Comparison of ENCODE assay signal across 8 cellular contexts in genomic region chr17:38746004-38746892, GRCh38. TPM values are rescaled to one million over a fixed set of nuclear protein-coding genes. Genes with fewer than 3 reads are reported as not detected.
A peak's percentile ranks its signal among the peaks of the same experiment; 100 is the strongest.
DNase-seq lines count a peak whose midpoint lies in the region; ATAC-seq and TF ChIP-seq lines count a peak whose summit lies in the region.

No MANE protein-coding gene starts in this region.

- H3K79me2 ChIP-seq in hepatocyte = peaks cover 66% of the 10 kb centered on the region

- peaks cover 5% of the 10 kb centered on the region for H3K36me3 Mint-ChIP-seq in stimulated activated effector memory CD8-positive, alpha-beta T cell treated with anti-CD3 and anti-CD28 coated beads, Interleukin-12 subunit alpha, Interleukin-12 subunit beta, amount 100 ng/mL, for 72 hours

- peak overlapping the region; percentile 85 for H3K4me3 Mint-ChIP-seq in stimulated activated effector memory CD8-positive, alpha-beta T cell treated with anti-CD3 and anti-CD28 coated beads, Interleukin-12 subunit alpha, Interleukin-12 subunit beta, amount 100 ng/mL, for 72 hours

- H3K27me3 ChIP-seq in WERI-Rb-1 (ENCODE audit: insufficient read depth, low read depth, severe bottlenecking) (no peaks in the 10 kb centered on the region), hepatocyte (no peaks in the 10 kb centered on the region)

- TF ChIP-seq CTCF in WERI-Rb-1 (IDR thresholded peaks at IDR 0.05; ENCODE audit: low read depth, low read length) (no peak), hepatocyte (IDR thresholded peaks at IDR 0.05; ENCODE audit: poor library complexity) (no peak)

- peaks cover 56% of the 10 kb centered on the region for H3K4me1 ChIP-seq in hepatocyte (ENCODE audit: insufficient read depth)

- no peak overlapping the region for H2AFZ ChIP-seq in hepatocyte

- peaks cover 49% of the 10 kb centered on the region for H4K20me1 ChIP-seq in hepatocyte (ENCODE audit: insufficient read depth, poor library complexity, severe bottlenecking)

- no peaks in the 10 kb centered on the region for H3K9me3 Mint-ChIP-seq in stimulated activated effector memory CD8-positive, alpha-beta T cell treated with anti-CD3 and anti-CD28 coated beads, Interleukin-12 subunit alpha, Interleukin-12 subunit beta, amount 100 ng/mL, for 72 hours

- WGBS in hepatocyte (ENCODE audit: low lambda C conversion rate, missing lambda C conversion rate) = 23% methylated on average over 8 of the region's 8 CpGs

- no peak for ATAC-seq in stimulated activated effector memory CD8-positive, alpha-beta T cell treated with anti-CD3 and anti-CD28 coated beads, Interleukin-12 subunit alpha, Interleukin-12 subunit beta, amount 100 ng/mL, for 72 hours

- H3K4me1 Mint-ChIP-seq in stimulated activated effector memory CD8-positive, alpha-beta T cell treated with anti-CD3 and anti-CD28 coated beads, Interleukin-12 subunit alpha, Interleukin-12 subunit beta, amount 100 ng/mL, for 72 hours = peaks cover 53% of the 10 kb centered on the region

- H3K4me2 ChIP-seq in hepatocyte = peak overlapping the region; percentile 99

- DNase-seq in NCI-H748 (lab: John Stamatoyannopoulos, UW; ENCODE audit: unreplicated experiment) (peak; percentile 34), NCI-H748 treated with DMSO at 0.1 percent for 48 hours (lab: John Stamatoyannopoulos, UW) (no peak), WERI-Rb-1 (no peak), hepatocyte (ENCODE audit: low spot score) (peak; percentile 59), NCI-H1092 (lab: John Stamatoyannopoulos, UW) (no peak)
- DNase-seq in stimulated activated effector memory CD8-positive, alpha-beta T cell treated with anti-CD3 and anti-CD28 coated beads, Interleukin-12 subunit alpha, Interleukin-12 subunit beta, amount 100 ng/mL, for 72 hours (ENCODE audit: low spot score in 2 of 2) = no peak
- DNase-seq in NK-92 treated with Interleukin-12 subunit alpha and Interleukin-12 subunit beta, amount 100 ng/mL, for 24 hours (lab: John Stamatoyannopoulos, UW) = no peak
- no peak for DNase-seq in activated CD4-positive, alpha-beta T cell treated with anti-CD3 and anti-CD28 coated beads, Interleukin-2, amount 50 U/mL, for 4 hours

- H3K27ac Mint-ChIP-seq in stimulated activated effector memory CD8-positive, alpha-beta T cell treated with anti-CD3 and anti-CD28 coated beads, Interleukin-12 subunit alpha, Interleukin-12 subunit beta, amount 100 ng/mL, for 72 hours = no peak overlapping the region

- H3K4me3 ChIP-seq in WERI-Rb-1 (ENCODE audit: low read depth, low read length) (peak overlapping the region; percentile 61), hepatocyte (peak overlapping the region; percentile 96)

- H3K36me3 ChIP-seq in WERI-Rb-1 (peaks cover 10% of the 10 kb centered on the region), hepatocyte (replicated peaks; ENCODE audit: insufficient read depth, low read depth) (no peaks in the 10 kb centered on the region)

- H3K27ac ChIP-seq in WERI-Rb-1 (no peak overlapping the region), hepatocyte (peak overlapping the region; percentile 97)

- H3K9me2 ChIP-seq in hepatocyte (replicated peaks; ENCODE audit: insufficient read depth) = no peaks in the 10 kb centered on the region

- H3K9me3 ChIP-seq in WERI-Rb-1 (ENCODE audit: severe bottlenecking) = no peaks in the 10 kb centered on the region
- H3K9me3 ChIP-seq in hepatocyte (ENCODE audit: low read depth) = no peaks in the 10 kb centered on the region

RNA-seq across cellular contexts. Expression of gene PCGF2, which starts 1.9 kb away (rescaled TPM):
- total RNA-seq in hepatocyte = 7.2 and 8.7 TPM in 2 replicates
- polyA plus RNA-seq in hepatocyte = 11.0 and 13.0 TPM in 2 replicates

RNA-seq across cellular contexts. Expression of gene PSMB3, which starts 6.3 kb away (rescaled TPM):
- total RNA-seq in hepatocyte = 127 and 166 TPM in 2 replicates
- polyA plus RNA-seq in hepatocyte = 252 and 275 TPM in 2 replicates

RNA-seq across cellular contexts. Expression of gene CISD3, which starts 16.1 kb away (rescaled TPM):
- total RNA-seq in hepatocyte = 4.9 and 5.0 TPM in 2 replicates
- 37.0 and 41.6 TPM in 2 replicates for polyA plus RNA-seq in hepatocyte

RNA-seq across cellular contexts. Expression of gene MLLT6, which starts 41.2 kb away (rescaled TPM):
- 27.5 and 31.2 TPM in 2 replicates for total RNA-seq in hepatocyte
- polyA plus RNA-seq in hepatocyte = 10.6 and 11.0 TPM in 2 replicates

RNA-seq across cellular contexts. Expression of gene PIP4K2B, which starts 53.1 kb away (rescaled TPM):
- 39.3 and 46.8 TPM in 2 replicates for total RNA-seq in hepatocyte
- polyA plus RNA-seq in hepatocyte = 8.2 and 11.1 TPM in 2 replicates

Comparison
In these comparisons a context has a peak if more than half of its experiments do, and no peak if none do; other contexts are left out.
1. DNase-seq: peak in NCI-H748 (single experiment) and hepatocyte (single experiment); none in NCI-H748 treated with DMSO at 0.1 percent for 48 hours (single experiment), WERI-Rb-1 (single experiment), stimulated activated effector memory CD8-positive, alpha-beta T cell treated with anti-CD3 and anti-CD28 coated beads, Interleukin-12 subunit alpha, Interleukin-12 subunit beta, amount 100 ng/mL, for 72 hours (0 of 2), NCI-H1092 (single experiment), NK-92 treated with Interleukin-12 subunit alpha and Interleukin-12 subunit beta, amount 100 ng/mL, for 24 hours (single experiment) and activated CD4-positive, alpha-beta T cell treated with anti-CD3 and anti-CD28 coated beads, Interleukin-2, amount 50 U/mL, for 4 hours (0 of 2).